In genomic region chr6:105346052-105346451, GRCh38 we compare ENCODE assay signal across 10 cellular contexts. TPM values are rescaled to one million over a fixed set of nuclear protein-coding genes. Genes with fewer than 3 reads are reported as not detected.
DNase-seq lines count a peak whose midpoint lies in the region; ATAC-seq and TF ChIP-seq lines count a peak whose summit lies in the region.
"Had no signal": no experiment of that assay in that cellular context is flagged by ENCODE, and none has a peak within 500 bp of the region (broad histone marks: within the 10 kb centered on the region; RNA-seq: fewer than 3 reads in every experiment).

No MANE protein-coding gene starts in this region.

- H3K4me3 ChIP-seq in HCT116 (replicated peaks in 1 of 2; ENCODE audit: low read depth in 1 of 2, low read length in 2 of 2) (no peak overlapping the region), astrocyte of the spinal cord (ENCODE audit: low read depth, low read length) (no peak overlapping the region), left ventricle myocardium inferior (no peak overlapping the region), gastrocnemius medialis (no peak overlapping the region)
- H3K4me3 ChIP-seq: mucosa of descending colon had no signal

- no TSS peak for BruUV-seq in HCT116 (replicated peaks; lab: Mats Ljungman, UMichigan)

- no peak overlapping the region for H3K4me3 Mint-ChIP-seq in effector memory CD8-positive, alpha-beta T cell

- H3K36me3 ChIP-seq in HCT116 (ENCODE audit: control insufficient read depth in 1 of 2, insufficient read depth in 2 of 2, low read length in 2 of 2): peaks cover 2 to 10% of the 10 kb centered on the region in 2 experiments; a peak in 1 of 4 replicates
- H3K36me3 ChIP-seq in left ventricle myocardium inferior: peaks cover 19% of the 10 kb centered on the region
- peaks cover 0 to 20% of the 10 kb centered on the region in 2 donors for H3K36me3 ChIP-seq in gastrocnemius medialis

- no peak for TF ChIP-seq POLR2A in HCT116 (IDR thresholded peaks at IDR 0.05; ENCODE audit: borderline replicate concordance, extremely low read depth, insufficient read depth, insufficient read length)
- peak in 1 of 2 donors; percentile 29 for TF ChIP-seq POLR2A in gastrocnemius medialis (IDR thresholded peaks at IDR 0.05)

- no peak overlapping the region for H3K4me2 ChIP-seq in HCT116 (ENCODE audit: low read length)

- H3K27ac Mint-ChIP-seq in effector memory CD8-positive, alpha-beta T cell: no peak overlapping the region

- DNase-seq in HCT116 (ENCODE audit: low read depth, low spot score) (no peak), astrocyte of the spinal cord (ENCODE audit: low read depth, low spot score) (peak; percentile 79), left ventricle myocardium inferior (no peak), gastrocnemius medialis (no peak), NCI-H748 treated with DMSO at 0.1 percent for 48 hours (lab: John Stamatoyannopoulos, UW) (no peak), NCI-H226 (no peak), DMS53 treated with DMSO at 0.1 percent for 48 hours (lab: John Stamatoyannopoulos, UW; ENCODE audit: unreplicated experiment) (no peak)
- DNase-seq in effector memory CD8-positive, alpha-beta T cell: no peak
- DNase-seq: mucosa of descending colon had no signal

- H3K9ac ChIP-seq in HCT116 (ENCODE audit: low read length): no peak overlapping the region

- in situ Hi-C loops in astrocyte of the spinal cord (cut with HindIII; ENCODE audit: low sequenced_read_pairs) (no loop called here), gastrocnemius medialis (cut with MboI; ENCODE audit: low sequenced_read_pairs in 4 of 4) (no loop called here)

- no peaks in the 10 kb centered on the region for H4K20me1 ChIP-seq in HCT116 (ENCODE audit: insufficient read depth)

- RAD21 ChIA-PET in HCT116 (lab: Charles Lee; ENCODE audit: low non-redundant PET in 1 of 2, low total read pairs in 2 of 2, uncharacterized antibody in 2 of 2, unreplicated experiment in 2 of 2): no interaction called here

- H3K4me1 Mint-ChIP-seq in effector memory CD8-positive, alpha-beta T cell (ENCODE audit: low read depth in 2 of 2): peaks cover 4 to 16% of the 10 kb centered on the region in 2 donors

- intact Hi-C loops in HCT116 (cut with micrococcal nuclease): no loop called here
- intact Hi-C loops in left ventricle myocardium inferior (cut with micrococcal nuclease): no loop called here
- intact Hi-C loops in gastrocnemius medialis (cut with DNase I; ENCODE audit: low total_unique reads): no loop called here

- H3K4me1 ChIP-seq in HCT116 (ENCODE audit: control insufficient read depth in 1 of 2, insufficient read depth in 2 of 2, low read length in 2 of 2) (peaks cover 0 to 4% of the 10 kb centered on the region in 2 experiments; a peak in 1 of 4 replicates), left ventricle myocardium inferior (peaks cover 17% of the 10 kb centered on the region), gastrocnemius medialis (peaks cover 16 to 19% of the 10 kb centered on the region in 2 donors)

- H3K27me3 ChIP-seq in HCT116 (ENCODE audit: insufficient read depth, low read length): no peaks in the 10 kb centered on the region
- no peaks in the 10 kb centered on the region for H3K27me3 ChIP-seq in left ventricle myocardium inferior (ENCODE audit: low read depth)
- no peaks in the 10 kb centered on the region for H3K27me3 ChIP-seq in gastrocnemius medialis

- POLR2A ChIA-PET in HCT116 (lab: Charles Lee): no interaction called here

- no peaks in the 10 kb centered on the region for H3K79me2 ChIP-seq in HCT116 (ENCODE audit: insufficient read depth, low read length)

- peak; percentile 42; the same call in 1 of the 2 replicates for ATAC-seq in HCT116
- ATAC-seq in gastrocnemius medialis: peak; percentile 88 to 90
- ATAC-seq in effector memory CD8-positive, alpha-beta T cell (replicated peaks): no peak
- ATAC-seq: mucosa of descending colon, Panc1 had no signal

- H3K36me3 Mint-ChIP-seq in effector memory CD8-positive, alpha-beta T cell (ENCODE audit: insufficient read depth): peaks cover 33% of the 10 kb centered on the region

- H3K9me3 ChIP-seq in HCT116 (ENCODE audit: control insufficient read depth in 1 of 2, insufficient read depth in 1 of 2, low read depth in 1 of 2, low read length in 2 of 2): no peaks in the 10 kb centered on the region
- H3K9me3 ChIP-seq in left ventricle myocardium inferior (replicated peaks): peaks cover 4% of the 10 kb centered on the region
- no peaks in the 10 kb centered on the region for H3K9me3 ChIP-seq in gastrocnemius medialis
- H3K9me3 ChIP-seq: mucosa of descending colon had no signal

- TF ChIP-seq RAD21 in HCT116 (IDR thresholded peaks at IDR 0.05; ENCODE audit: low read depth): no peak

- TF ChIP-seq CTCF in HCT116 (IDR thresholded peaks at IDR 0.05 in 2 of 3, conservative IDR thresholded peaks at IDR 0.05 in 1 of 3; ENCODE audit: borderline replicate concordance in 1 of 3, insufficient read depth in 1 of 3, low read depth in 2 of 3, low read length in 2 of 3) (no peak), astrocyte of the spinal cord (IDR thresholded peaks at IDR 0.05; ENCODE audit: low read depth, low read length) (no peak), left ventricle myocardium inferior (IDR thresholded peaks at IDR 0.05; ENCODE audit: borderline replicate concordance) (no peak), gastrocnemius medialis (IDR thresholded peaks at IDR 0.05 in 4 of 5, conservative IDR thresholded peaks at IDR 0.05 in 1 of 5) (no peak)

- no peak overlapping the region for H2AFZ ChIP-seq in HCT116 (ENCODE audit: low read depth, low read length, poor library complexity, severe bottlenecking)

- CTCF ChIA-PET in HCT116 (lab: Charles Lee): interaction anchor here (1.2 kb wide), 1 partner anchor 17 kb away, joined by 5 read pairs; no protein-coding TSS in a partner anchor

- H3K27me3 Mint-ChIP-seq in effector memory CD8-positive, alpha-beta T cell: no peaks in the 10 kb centered on the region

- no peak overlapping the region for H3K27ac ChIP-seq in HCT116 (ENCODE audit: low read depth, low read length)
- H3K27ac ChIP-seq in left ventricle myocardium inferior (replicated peaks): peak overlapping the region; percentile 65
- peak overlapping the region; percentile 77 to 92 (median 80) for H3K27ac ChIP-seq in gastrocnemius medialis

- H3K9me3 Mint-ChIP-seq in effector memory CD8-positive, alpha-beta T cell: no peaks in the 10 kb centered on the region

- no peaks in the 10 kb centered on the region for H3K9me2 ChIP-seq in HCT116 (ENCODE audit: insufficient read depth)

TF ChIP-seq in HCT116, 20 proteins besides CTCF, POLR2A, EP300 and RAD21 (continues in another document):
- TF ChIP-seq ZFX (IDR thresholded peaks at IDR 0.05) (no peak), CEBPB (IDR thresholded peaks at IDR 0.05; ENCODE audit: low read depth) (no peak), REST (IDR thresholded peaks at IDR 0.05; ENCODE audit: low read depth) (no peak; the same call in 1 of the 2 replicates), ELF1 (IDR thresholded peaks at IDR 0.05; ENCODE audit: borderline replicate concordance, low read depth) (no peak), POLR2AphosphoS5 (IDR thresholded peaks at IDR 0.05; ENCODE audit: low read depth, low read length) (no peak), SRF (IDR thresholded peaks at IDR 0.05; ENCODE audit: low read depth) (no peak), MAX (IDR thresholded peaks at IDR 0.05) (no peak), EGR1 (IDR thresholded peaks at IDR 0.05; ENCODE audit: low read depth) (no peak), SIN3A (IDR thresholded peaks at IDR 0.05; ENCODE audit: low read depth) (no peak), FOSL1 (IDR thresholded peaks at IDR 0.05; ENCODE audit: low read depth) (no peak), CBX3 (IDR thresholded peaks at IDR 0.05; ENCODE audit: low read depth) (no peak)

RNA-seq across cellular contexts. Expression of gene PREP, which starts 56.8 kb away (rescaled TPM):
- 53.5 TPM for total RNA-seq in HCT116 (2021; ENCODE audit: unreplicated experiment)
- polyA plus RNA-seq in HCT116 (2012): 35.1 and 41.9 TPM in 2 replicates
- total RNA-seq in left ventricle myocardium inferior: 25.2 TPM
- total RNA-seq in gastrocnemius medialis: 10 to 100 TPM; 34.6 to 71.8 (median 51.8) TPM
